8 cellular contexts compared by ENCODE assay signal in genomic region chr2:71798266-71799012, GRCh38.
DNase-seq lines count a peak whose midpoint lies in the region; ATAC-seq, FAIRE-seq and TF ChIP-seq lines count a peak whose summit lies in the region.

No MANE protein-coding gene starts in this region.

- H3K27me3 ChIP-seq in DND-41 (ENCODE audit: insufficient read depth, low read length, poor library complexity) (no peaks in the 10 kb centered on the region), lower lobe of right lung (ENCODE audit: low read depth) (no peaks in the 10 kb centered on the region)

- no peaks in the 10 kb centered on the region for H3K79me2 ChIP-seq in DND-41 (ENCODE audit: insufficient read depth, low read length)

- DNase-seq in DND-41 = no peak
- DNase-seq in H54 (ENCODE audit: insufficient read length, low spot score) = peak; percentile 53
- peak; percentile 7 for DNase-seq in NCI-H69 (lab: John Stamatoyannopoulos, UW)
- DNase-seq in choroid plexus epithelial cell (ENCODE audit: low read depth) = peak; percentile 59
- DNase-seq in lower lobe of right lung = no peak

- ATAC-seq in DND-41 (ENCODE audit: insufficient read depth, low read depth) (peak; percentile 49; the same call in 1 of the 3 replicates), lower lobe of right lung (peak; percentile 68 to 69), HG02763 (IDR thresholded peaks at IDR 0.05; ENCODE audit: unreplicated experiment) (no peak), HG03280 (IDR thresholded peaks at IDR 0.05; ENCODE audit: unreplicated experiment) (no peak), GM18870 (IDR thresholded peaks at IDR 0.05; ENCODE audit: unreplicated experiment) (no peak)

- H3K4me1 ChIP-seq in DND-41 (ENCODE audit: insufficient read depth, low read length) = no peaks in the 10 kb centered on the region
- no peaks in the 10 kb centered on the region for H3K4me1 ChIP-seq in lower lobe of right lung

- H3K9ac ChIP-seq in DND-41 (ENCODE audit: low read depth, low read length) = no peak overlapping the region

- no peak overlapping the region for H3K4me3 ChIP-seq in DND-41 (ENCODE audit: low read depth in 1 of 2, low read length in 2 of 2)
- no peak overlapping the region for H3K4me3 ChIP-seq in choroid plexus epithelial cell (ENCODE audit: low read depth, low read length)
- H3K4me3 ChIP-seq in lower lobe of right lung = no peak overlapping the region

- TF ChIP-seq POLR2A in H54 (IDR thresholded peaks at IDR 0.05; ENCODE audit: low read depth, low read length) = no peak

- peak; percentile 61 for TF ChIP-seq CTCF in DND-41 (IDR thresholded peaks at IDR 0.05; ENCODE audit: borderline replicate concordance, extremely low read depth, low read length, poor library complexity, severe bottlenecking)
- peak; percentile 97 for TF ChIP-seq CTCF in choroid plexus epithelial cell (conservative IDR thresholded peaks at IDR 0.05; ENCODE audit: low read depth, low read length)
- peak; percentile 76 for TF ChIP-seq CTCF in lower lobe of right lung (IDR thresholded peaks at IDR 0.05)

- no peaks in the 10 kb centered on the region; the same call in 1 of the 2 replicates for H4K20me1 ChIP-seq in DND-41 (ENCODE audit: insufficient read depth, low read length)

- H3K27ac ChIP-seq in DND-41 (ENCODE audit: low read length) (no peak overlapping the region), lower lobe of right lung (no peak overlapping the region)

- FAIRE-seq in H54 (lab: Jason Lieb, UNC) = no peak

- no peaks in the 10 kb centered on the region for H3K9me3 ChIP-seq in DND-41 (ENCODE audit: insufficient read depth, low read length, severe bottlenecking)
- no peaks in the 10 kb centered on the region for H3K9me3 ChIP-seq in lower lobe of right lung

- H3K36me3 ChIP-seq in DND-41 (ENCODE audit: insufficient read depth, low read length) = no peaks in the 10 kb centered on the region
- no peaks in the 10 kb centered on the region for H3K36me3 ChIP-seq in lower lobe of right lung

- H2AFZ ChIP-seq in DND-41 (ENCODE audit: low read depth, low read length) = no peak overlapping the region

- H3K4me2 ChIP-seq in DND-41 (ENCODE audit: insufficient read depth, low read length) = no peak overlapping the region

- intact Hi-C loops in lower lobe of right lung (cut with DNase I) = loop anchor here (5.0 kb wide), 1 partner anchor 186 kb away; no protein-coding TSS in a partner anchor

Comparison
In these comparisons a context has a peak if more than half of its experiments do, and no peak if none do; other contexts are left out.
1. ATAC-seq: peak in DND-41 (single experiment) and lower lobe of right lung (2 of 2); none in HG02763 (single experiment), HG03280 (single experiment) and GM18870 (single experiment).
2. DNase-seq: peak in H54 (single experiment), NCI-H69 (single experiment) and choroid plexus epithelial cell (single experiment); none in DND-41 (single experiment) and lower lobe of right lung (single experiment).
3. Peak in every context shown above with its lines, with median percentiles within 50 percentile points of each other: CTCF ChIP-seq.